ENCODE assay signal across 17 cellular contexts in the genomic region with DNA sequence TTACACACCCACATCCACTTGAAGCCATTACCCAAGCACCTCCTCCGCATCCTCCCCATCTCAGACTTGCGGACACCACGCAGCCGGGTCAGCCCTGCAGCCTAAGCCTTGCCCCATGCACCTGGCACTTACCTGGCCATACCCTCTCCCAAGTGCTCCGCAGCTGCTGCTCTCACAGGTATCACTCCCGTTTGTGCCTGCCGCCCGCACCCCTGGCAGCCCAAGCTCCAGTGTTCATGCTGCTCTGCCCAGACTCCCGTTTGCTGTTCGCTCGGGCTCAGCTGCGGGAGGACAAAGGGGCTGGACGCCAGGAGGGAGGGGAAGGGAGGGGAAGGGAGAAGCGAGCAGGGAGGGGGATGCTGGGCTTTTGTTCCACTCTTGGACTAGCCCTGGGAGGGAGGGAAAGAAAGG. TPM values are rescaled to one million over a fixed set of nuclear protein-coding genes. Genes with fewer than 3 reads are reported as not detected.
DNase-seq lines count a peak whose midpoint lies in the region; ATAC-seq, FAIRE-seq and TF ChIP-seq lines count a peak whose summit lies in the region.
"Had no signal": no experiment of that assay in that cellular context is flagged by ENCODE, and none has a peak within 500 bp of the region (broad histone marks: within the 10 kb centered on the region; RNA-seq: fewer than 3 reads in every experiment).

A gene with protein sequence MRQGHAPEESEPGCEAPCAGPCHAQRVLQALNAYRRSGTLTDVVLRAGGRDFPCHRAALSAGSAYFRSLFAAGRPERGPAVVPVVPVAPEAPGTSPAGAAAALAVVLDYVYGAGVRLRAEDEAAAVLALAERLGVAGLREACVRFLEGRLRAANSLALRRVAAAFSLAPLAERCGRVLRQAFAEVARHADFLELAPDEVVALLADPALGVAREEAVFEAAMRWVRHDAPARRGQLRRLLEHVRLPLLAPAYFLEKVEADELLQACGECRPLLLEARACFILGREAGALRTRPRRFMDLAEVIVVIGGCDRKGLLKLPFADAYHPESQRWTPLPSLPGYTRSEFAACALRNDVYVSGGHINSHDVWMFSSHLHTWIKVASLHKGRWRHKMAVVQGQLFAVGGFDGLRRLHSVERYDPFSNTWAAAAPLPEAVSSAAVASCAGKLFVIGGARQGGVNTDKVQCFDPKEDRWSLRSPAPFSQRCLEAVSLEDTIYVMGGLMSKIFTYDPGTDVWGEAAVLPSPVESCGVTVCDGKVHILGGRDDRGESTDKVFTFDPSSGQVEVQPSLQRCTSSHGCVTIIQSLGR (minus strand): TSS at position 293 of the 411 bp plus-strand sequence. CDS start 2,574 bp downstream, outside the sequence.

- DNase-seq in HepG2 (ENCODE audit: low spot score) (no peak), right lobe of liver (no peak), astrocyte (ENCODE audit: low read depth) (no peak), medulla oblongata (ENCODE audit: extremely low spot score) (peak; percentile 51), suprapubic skin (ENCODE audit: low spot score in 2 of 2) (no peak), NCI-H2029 treated with DMSO at 0.1 percent for 48 hours (lab: John Stamatoyannopoulos, UW) (no peak)
- DNase-seq: activated CD4-positive, alpha-beta T cell treated with anti-CD3 and anti-CD28 coated beads for 1 hour; activated T-cell treated with anti-CD3 and anti-CD28 coated beads, Interleukin-2, amount 50 U/mL, for 72 hours; effector memory CD4-positive, alpha-beta T cell; foreskin melanocyte; NCI-H1694; OCI-M1; ovary had no signal

- BruUV-seq in HepG2 (replicated peaks; lab: Mats Ljungman, UMichigan): no TSS peak

- H3K4me1 Mint-ChIP-seq in astrocyte (ENCODE audit: low read depth, unreplicated experiment): no peaks in the 10 kb centered on the region

- H3K9me3 ChIP-seq in HepG2 (ENCODE audit: low read length): no peaks in the 10 kb centered on the region
- no peaks in the 10 kb centered on the region for H3K9me3 ChIP-seq in right lobe of liver
- H3K9me3 ChIP-seq in astrocyte (ENCODE audit: insufficient read depth, low read depth, low read length): peaks cover 10% of the 10 kb centered on the region
- H3K9me3 ChIP-seq in suprapubic skin: no peaks in the 10 kb centered on the region
- H3K9me3 ChIP-seq: ovary had no signal

- FAIRE-seq in HepG2 (lab: Jason Lieb, UNC) (no peak), astrocyte (lab: Jason Lieb, UNC) (no peak)
- FAIRE-seq: GM12878 had no signal

- TF ChIP-seq EP300 in HepG2 (IDR thresholded peaks at IDR 0.05; ENCODE audit: low read depth in 2 of 2, low read length in 2 of 2) (no peak), HepG2 (CRISPR knock-in tag; IDR thresholded peaks at IDR 0.05; ENCODE audit: borderline replicate concordance) (no peak), suprapubic skin (IDR thresholded peaks at IDR 0.05) (no peak)

- TF ChIP-seq CTCF in HepG2 (CRISPR knock-in tag; IDR thresholded peaks at IDR 0.05) (no peak), right lobe of liver (IDR thresholded peaks at IDR 0.05) (no peak), astrocyte (IDR thresholded peaks at IDR 0.05; ENCODE audit: insufficient read depth, low read depth, low read length) (no peak), suprapubic skin (IDR thresholded peaks at IDR 0.05) (no peak)

- no peak within 1 kb of the TSS for H3K27ac ChIP-seq in HepG2 (ENCODE audit: extremely low read length, insufficient read depth, low read length)
- no peak within 1 kb of the TSS for H3K27ac ChIP-seq in right lobe of liver
- no peak within 1 kb of the TSS for H3K27ac ChIP-seq in astrocyte (ENCODE audit: low read depth, low read length)
- H3K27ac ChIP-seq in suprapubic skin: no peak within 1 kb of the TSS
- H3K27ac ChIP-seq: left lung, ovary had no signal

- no peak for ATAC-seq in HepG2
- ATAC-seq in right lobe of liver: no peak
- no peak for ATAC-seq in HG03039 (IDR thresholded peaks at IDR 0.05; ENCODE audit: unreplicated experiment)
- no peak for ATAC-seq in GM18858 (IDR thresholded peaks at IDR 0.05; ENCODE audit: unreplicated experiment)
- ATAC-seq: activated T-cell treated with anti-CD3 and anti-CD28 coated beads, Interleukin-2, amount 50 U/mL, for 72 hours; GM12878; left lung had no signal

- H3K4me2 ChIP-seq in HepG2 (ENCODE audit: low read depth, low read length) (no peak within 1 kb of the TSS), astrocyte (ENCODE audit: low read length) (no peak within 1 kb of the TSS)

- intact Hi-C loops in HepG2 (cut with micrococcal nuclease; ENCODE audit: unreplicated experiment) (no loop called here), right lobe of liver (cut with DNase I) (no loop called here)

- TF ChIP-seq POLR2A in HepG2 (IDR thresholded peaks at IDR 0.05; ENCODE audit: insufficient read depth in 1 of 2, low read depth in 2 of 2, low read length in 2 of 2) (no peak), right lobe of liver (IDR thresholded peaks at IDR 0.05) (no peak), suprapubic skin (IDR thresholded peaks at IDR 0.05) (no peak)

- peaks cover 13% of the 10 kb centered on the region for H3K9me3 Mint-ChIP-seq in astrocyte (ENCODE audit: unreplicated experiment)

- POLR2A ChIA-PET in HepG2 (lab: Yijun Ruan, JAX): interaction anchor here (1.1 to 2.3 kb wide), 3 partner anchors 19 to 90 kb away, joined by 3 to 6 read pairs (median 3); no protein-coding TSS in a partner anchor

- no peak for TF ChIP-seq RAD21 in HepG2 (CRISPR knock-in tag; IDR thresholded peaks at IDR 0.05)

- peak within 1 kb of the TSS; percentile 57 for H3K4me3 Mint-ChIP-seq in astrocyte (ENCODE audit: unreplicated experiment)
- H3K4me3 Mint-ChIP-seq: activated T-cell treated with anti-CD3 and anti-CD28 coated beads, Interleukin-2, amount 50 U/mL, for 72 hours had no signal

- peaks cover 10% of the 10 kb centered on the region for H3K36me3 Mint-ChIP-seq in astrocyte (ENCODE audit: low read depth, unreplicated experiment)

- CTCF ChIA-PET in HepG2 (lab: Yijun Ruan, JAX; ENCODE audit: low intra/inter-chr PET ratio, low total read pairs): no interaction called here

- H3K27ac Mint-ChIP-seq in astrocyte (ENCODE audit: unreplicated experiment): no peak within 1 kb of the TSS
- H3K27ac Mint-ChIP-seq: activated T-cell treated with anti-CD3 and anti-CD28 coated beads, Interleukin-2, amount 50 U/mL, for 72 hours had no signal

- peaks cover 36% of the 10 kb centered on the region for H3K4me1 ChIP-seq in HepG2 (ENCODE audit: insufficient read depth, low read length)
- peaks cover 0 to 4% (median 0%) of the 10 kb centered on the region in 4 donors for H3K4me1 ChIP-seq in right lobe of liver
- H3K4me1 ChIP-seq in astrocyte (ENCODE audit: insufficient read depth, low read length): peaks cover 8% of the 10 kb centered on the region
- H3K4me1 ChIP-seq in suprapubic skin: peaks cover 41% of the 10 kb centered on the region

- H3K79me2 ChIP-seq in HepG2 (ENCODE audit: insufficient read depth, low read length): no peaks in the 10 kb centered on the region
- H3K79me2 ChIP-seq in astrocyte (ENCODE audit: insufficient read depth, low read length): no peaks in the 10 kb centered on the region

- H3K9ac ChIP-seq in HepG2 (ENCODE audit: insufficient read depth, low read depth, low read length) (no peak within 1 kb of the TSS), astrocyte (ENCODE audit: low read length) (no peak within 1 kb of the TSS)

- H2AFZ ChIP-seq in HepG2 (ENCODE audit: low read length) (no peak within 1 kb of the TSS), astrocyte (ENCODE audit: low read depth, low read length) (no peak within 1 kb of the TSS)

- H4K20me1 ChIP-seq in HepG2 (ENCODE audit: insufficient read depth, low read length): no peaks in the 10 kb centered on the region
- no peaks in the 10 kb centered on the region for H4K20me1 ChIP-seq in astrocyte (ENCODE audit: insufficient read depth, low read length)

- H3K4me3 ChIP-seq in HepG2 (replicated peaks in 1 of 3; ENCODE audit: insufficient read depth in 1 of 3, low read depth in 2 of 3, low read length in 3 of 3): no peak within 1 kb of the TSS
- no peak within 1 kb of the TSS for H3K4me3 ChIP-seq in right lobe of liver
- H3K4me3 ChIP-seq in astrocyte (ENCODE audit: insufficient read depth, low read depth, low read length): no peak within 1 kb of the TSS
- H3K4me3 ChIP-seq in suprapubic skin: no peak within 1 kb of the TSS
- H3K4me3 ChIP-seq: GM12878, left lung, ovary had no signal

- peaks cover 63% of the 10 kb centered on the region for H3K27me3 Mint-ChIP-seq in astrocyte (ENCODE audit: low read depth, unreplicated experiment)

- 58% methylated on average over 14 of the region's 14 CpGs for WGBS in HepG2 (ENCODE audit: low lambda C conversion rate)
- WGBS in right lobe of liver (ENCODE audit: insufficient coverage, low coverage, low lambda C conversion rate, missing lambda C conversion rate): 24% methylated on average over 12 of the region's 14 CpGs
- 32% methylated on average over 14 of the region's 14 CpGs for WGBS in suprapubic skin

- H3K27me3 ChIP-seq in HepG2 (ENCODE audit: control insufficient read depth in 1 of 2, insufficient read depth in 2 of 2, low read length in 2 of 2) (peaks cover 3 to 25% of the 10 kb centered on the region in 2 experiments; a peak in 4 of 5 replicates), right lobe of liver (peaks cover 0 to 6% of the 10 kb centered on the region in 2 donors), astrocyte (ENCODE audit: insufficient read depth, low read length) (peaks cover 37% of the 10 kb centered on the region), suprapubic skin (peaks cover 36% of the 10 kb centered on the region)

- H3K36me3 ChIP-seq in HepG2 (replicated peaks in 1 of 2; ENCODE audit: control insufficient read depth in 1 of 2, insufficient read depth in 2 of 2, low read length in 2 of 2): peaks cover 4 to 28% of the 10 kb centered on the region in 2 experiments; a peak in 1 of 5 replicates
- no peaks in the 10 kb centered on the region for H3K36me3 ChIP-seq in right lobe of liver
- H3K36me3 ChIP-seq in astrocyte (ENCODE audit: insufficient read depth, low read length): no peaks in the 10 kb centered on the region
- H3K36me3 ChIP-seq in suprapubic skin: no peaks in the 10 kb centered on the region
- H3K36me3 ChIP-seq: ovary had no signal

- in situ Hi-C loops in HepG2 (cut with HindIII; ENCODE audit: extremely low pct_ligation_motif_present, low pct_unique_long_range_greater_than_20kb): no loop called here

RNA-seq across cellular contexts. Expression of the gene that starts here (rescaled TPM):
- total RNA-seq in HepG2 (2016; rRNA removed; fragmentation: Illumina TruSeq; extraction: Trizol) (not detected in 2 replicates), right lobe of liver (under 1 TPM in 1 of 6 experiments, not detected in 5; 0.09 TPM), astrocyte (0.77 and 0.87 TPM in 2 replicates), suprapubic skin (1 to 10 TPM in 3 of 4 donors, under 1 TPM in 1; 0.97 to 5.1 (median 2.1) TPM)
- not detected in 2 replicates for total RNA-seq in HepG2 (2016; cell fraction: cytosol; rRNA removed; fragmentation: Illumina TruSeq; extraction: Trizol; ENCODE audit: low read depth)
- total RNA-seq in HepG2 (2016; cell fraction: insoluble cytoplasmic fraction; rRNA removed; fragmentation: Illumina TruSeq; extraction: Trizol): not detected in 2 replicates
- not detected in 2 replicates for total RNA-seq in HepG2 (2016; cell fraction: membrane; rRNA removed; fragmentation: Illumina TruSeq; extraction: Trizol)
- not detected in 2 replicates for total RNA-seq in HepG2 (2016; cell fraction: nucleus; rRNA removed; fragmentation: Illumina TruSeq; extraction: Trizol)
- not detected in 2 replicates for polyA plus RNA-seq in HepG2 (2011; rRNA removed)
- polyA plus RNA-seq in HepG2 (2011; cell fraction: cytosol; rRNA removed): 0.03 TPM in 1 of 2 replicates, not detected in the other
- 0.10 and 0.14 TPM in 2 replicates for polyA plus RNA-seq in HepG2 (2011; cell fraction: nucleus; rRNA removed)
- 0.12 TPM in 1 of 2 replicates, not detected in the other for polyA plus RNA-seq in HepG2 (2012)
- not detected in 2 replicates for polyA plus RNA-seq in HepG2 (2016; cell fraction: cytosol; fragmentation: Illumina TruSeq; extraction: Trizol; ENCODE audit: low read depth)
- polyA plus RNA-seq in HepG2 (2016; cell fraction: insoluble cytoplasmic fraction; fragmentation: Illumina TruSeq; extraction: Trizol; ENCODE audit: low read depth): not detected in 2 replicates
- not detected in 2 replicates for polyA plus RNA-seq in HepG2 (2016; cell fraction: membrane; fragmentation: Illumina TruSeq; extraction: Trizol; ENCODE audit: low read depth)
- 1.3 TPM in 1 of 2 replicates, not detected in the other for polyA plus RNA-seq in HepG2 (2016; cell fraction: nucleus; fragmentation: Illumina TruSeq; extraction: Trizol; ENCODE audit: insufficient read depth, low read depth)
- 9.7 TPM in 1 of 2 replicates, not detected in the other for polyA minus RNA-seq in HepG2 (2011; rRNA and poly(A)+ RNA removed; ENCODE audit: low replicate concordance)
- polyA minus RNA-seq in HepG2 (2011; cell fraction: cytosol; rRNA and poly(A)+ RNA removed): 0.70 TPM in 1 of 2 replicates, not detected in the other
- 0.64 TPM in 1 of 2 replicates, not detected in the other for polyA minus RNA-seq in HepG2 (2011; cell fraction: nucleus; rRNA and poly(A)+ RNA removed)
